In the genomic region with DNA sequence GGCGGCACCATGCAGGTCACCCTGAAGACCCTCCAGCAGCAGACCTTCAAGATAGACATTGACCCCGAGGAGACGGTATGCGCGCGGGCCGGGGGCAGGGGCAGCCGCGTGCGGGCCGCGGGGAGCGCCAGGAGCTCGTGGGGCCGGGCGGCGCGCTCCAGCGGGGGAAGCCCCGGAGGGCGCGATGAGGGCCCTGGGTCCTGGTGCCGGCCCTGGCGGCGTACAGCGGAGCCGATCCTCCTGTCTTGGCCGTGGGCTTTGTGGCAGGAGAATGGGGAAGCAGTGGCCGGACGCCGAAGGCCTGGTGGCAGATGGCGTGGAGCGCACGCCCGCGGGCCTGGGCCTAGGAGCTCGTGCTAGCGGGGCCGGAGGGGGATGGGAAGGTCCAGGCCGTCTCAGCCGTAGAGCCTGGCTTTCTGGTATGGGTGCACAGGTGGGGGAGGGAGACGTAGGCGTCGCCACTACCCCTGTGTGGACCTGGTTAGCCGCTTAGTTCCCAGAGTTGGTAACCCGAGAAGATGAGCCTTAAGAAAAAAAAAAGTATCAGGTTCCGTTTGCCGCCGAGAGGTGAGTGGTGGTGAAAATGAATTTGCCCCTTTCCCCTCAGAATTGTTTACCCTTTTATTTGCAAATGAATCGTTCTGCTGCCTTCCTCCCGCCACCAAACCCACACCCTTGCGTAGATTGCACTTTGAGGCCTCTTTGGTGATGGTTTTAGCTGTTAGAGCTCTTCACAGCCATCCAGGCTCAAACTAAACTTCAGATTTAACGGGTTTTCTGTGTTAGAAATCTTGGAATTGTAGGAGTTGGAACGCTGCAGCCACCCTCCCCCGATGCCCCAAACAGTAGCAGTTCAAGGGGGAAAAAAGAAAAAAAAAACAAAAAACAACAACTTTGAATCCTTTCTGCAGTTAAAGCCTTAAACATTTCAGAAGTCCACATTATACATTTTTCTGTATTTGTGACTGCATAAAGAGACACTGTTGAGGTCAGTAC, we compare ENCODE assay signal across 8 cellular contexts.
DNase-seq lines count a peak whose midpoint lies in the region; ATAC-seq and TF ChIP-seq lines count a peak whose summit lies in the region.

No MANE protein-coding gene starts in this region.

- H3K9ac ChIP-seq in iPS-20b (ENCODE audit: low read depth, low read length) = peak overlapping the region; percentile 87

- H3K27me3 ChIP-seq in brain microvascular endothelial cell (replicated peaks) (no peaks in the 10 kb centered on the region), iPS-20b (ENCODE audit: insufficient read depth, low read length) (no peaks in the 10 kb centered on the region)

- peaks cover 7% of the 10 kb centered on the region for H3K36me3 ChIP-seq in brain microvascular endothelial cell (replicated peaks)
- 0 out of 2 replicates have a peak, but pooled peaks cover 6% of the 10 kb centered on the region for H3K36me3 ChIP-seq in iPS-20b (ENCODE audit: insufficient read depth, low read depth, low read length)

- H3K4me1 ChIP-seq in iPS-20b (ENCODE audit: insufficient read depth, low read length) = peaks cover 12% of the 10 kb centered on the region; the same call in 1 of the 2 replicates

- H3K27ac ChIP-seq in brain microvascular endothelial cell (peak overlapping the region; percentile 99), iPS-20b (ENCODE audit: low read length) (peak overlapping the region; percentile 97), skin epidermis (peak overlapping the region; percentile 97 to 100 (median 99))

- TF ChIP-seq CTCF in brain microvascular endothelial cell (IDR thresholded peaks at IDR 0.05; ENCODE audit: low read depth, low read length, missing control alignments) = no peak

- ATAC-seq in GM18505 (IDR thresholded peaks at IDR 0.05; ENCODE audit: unreplicated experiment) (peak; percentile 42), HG02840 (IDR thresholded peaks at IDR 0.05; ENCODE audit: low FRiP score, unreplicated experiment) (peak; percentile 41)

- TF ChIP-seq POLR2A in GM18505 (IDR thresholded peaks at IDR 0.05; ENCODE audit: borderline replicate concordance, extremely low read depth, insufficient read depth, insufficient read length) = no peak

- in situ Hi-C loops in brain microvascular endothelial cell (cut with HindIII; ENCODE audit: low pct_ligation_motif_present, low sequenced_read_pairs) = no loop called here

- H3K9me3 ChIP-seq in iPS-20b (ENCODE audit: insufficient read depth, low read depth, low read length) = no peaks in the 10 kb centered on the region

- H3K4me3 ChIP-seq in brain microvascular endothelial cell (ENCODE audit: low read depth, low read length) = peak overlapping the region; percentile 87
- H3K4me3 ChIP-seq in iPS-20b (ENCODE audit: low read length) = peak overlapping the region; percentile 95
- H3K4me3 ChIP-seq in skin epidermis = peak overlapping the region; percentile 81 to 100 (median 92)

- peak; percentile 83 for DNase-seq in NCI-H146 (lab: John Stamatoyannopoulos, UW)
- peak; percentile 77 for DNase-seq in UCSD-AML1 (lab: John Stamatoyannopoulos, UW; ENCODE audit: unreplicated experiment)
- peak; percentile 37 for DNase-seq in brain microvascular endothelial cell
- no peak for DNase-seq in OCI-M2 (lab: John Stamatoyannopoulos, UW; ENCODE audit: unreplicated experiment)
